16 cellular contexts compared by ENCODE assay signal in genomic region chr5:112546946-112547647, GRCh38.
DNase-seq lines count a peak whose midpoint lies in the region; ATAC-seq, FAIRE-seq and TF ChIP-seq lines count a peak whose summit lies in the region.
"Had no signal": no experiment of that assay in that cellular context is flagged by ENCODE, and none has a peak within 500 bp of the region (broad histone marks: within the 10 kb centered on the region; RNA-seq: fewer than 3 reads in every experiment).

No MANE protein-coding gene starts in this region.

- FAIRE-seq in K562 (lab: Jason Lieb, UNC): peak; percentile 37

- H3K79me2 ChIP-seq in K562 (ENCODE audit: control insufficient read depth, insufficient read depth, low read length): no peaks in the 10 kb centered on the region

- ATAC-seq in K562 (no peak), HG02973 (IDR thresholded peaks at IDR 0.05; ENCODE audit: unreplicated experiment) (no peak)
- ATAC-seq in stimulated activated naive CD8-positive, alpha-beta T cell treated with anti-CD3 and anti-CD28 coated beads, Interleukin-15, amount 100 ng/mL, for 72 hours: no peak
- ATAC-seq: Panc1 had no signal

- H3K4me1 ChIP-seq in CD8-positive, alpha-beta memory T cell (ENCODE audit: insufficient read depth, low read length): no peaks in the 10 kb centered on the region
- peaks cover 16 to 37% of the 10 kb centered on the region in 2 experiments for H3K4me1 ChIP-seq in K562 (replicated peaks in 1 of 2; ENCODE audit: control insufficient read depth in 2 of 2, insufficient read depth in 2 of 2, low read length in 2 of 2)

- peaks cover 0 to 4% (median 0%) of the 10 kb centered on the region in 3 donors for H3K4me1 Mint-ChIP-seq in CD8-positive, alpha-beta memory T cell
- no peaks in the 10 kb centered on the region for H3K4me1 Mint-ChIP-seq in stimulated activated naive CD8-positive, alpha-beta T cell treated with anti-CD3 and anti-CD28 coated beads, Interleukin-15, amount 100 ng/mL, for 72 hours
- H3K4me1 Mint-ChIP-seq: H9 had no signal

- POLR2A ChIA-PET in CD8-positive, alpha-beta memory T cell (lab: Charles Lee): no interaction called here
- POLR2A ChIA-PET in K562 (lab: Yijun Ruan, JAX): interaction anchor here (0.6 to 1.7 kb wide), 9 partner anchors 12 to 386 kb away, joined by 3 to 5 read pairs (median 3); no protein-coding TSS in a partner anchor

- H3K9me3 ChIP-seq in CD8-positive, alpha-beta memory T cell (ENCODE audit: low read length): no peaks in the 10 kb centered on the region
- H3K9me3 ChIP-seq in K562 (replicated peaks; ENCODE audit: control insufficient read depth, insufficient read depth, low read depth, low read length): no peaks in the 10 kb centered on the region

- CTCF ChIA-PET in CD8-positive, alpha-beta memory T cell (lab: Charles Lee): interaction anchor here (1.8 to 2.0 kb wide), 2 partner anchors 8 to 211 kb away, joined by 7 to 9 read pairs; no protein-coding TSS in a partner anchor
- CTCF ChIA-PET in K562 (lab: Yijun Ruan, JAX; ENCODE audit: low intra/inter-chr PET ratio): no interaction called here

- H3K4me2 ChIP-seq in K562 (ENCODE audit: insufficient read depth, low read length): peak overlapping the region; percentile 6; the same call in 1 of the 2 replicates

- no peaks in the 10 kb centered on the region for H3K36me3 ChIP-seq in CD8-positive, alpha-beta memory T cell (ENCODE audit: insufficient read depth, low read length)
- no peaks in the 10 kb centered on the region for H3K36me3 ChIP-seq in K562 (ENCODE audit: control insufficient read depth, insufficient read depth, low read length)

- no peaks in the 10 kb centered on the region for H3K36me3 Mint-ChIP-seq in CD8-positive, alpha-beta memory T cell
- H3K36me3 Mint-ChIP-seq: CD4-positive, alpha-beta memory T cell had no signal

- WGBS in K562 (ENCODE audit: insufficient coverage, low coverage, missing lambda C conversion rate): 65% methylated on average over 5 of the region's 5 CpGs

- H3K9me1 ChIP-seq in K562 (ENCODE audit: control insufficient read depth, insufficient read depth, low read length): no peaks in the 10 kb centered on the region

- peak overlapping the region; percentile 64 for H3K27ac ChIP-seq in CD8-positive, alpha-beta memory T cell (ENCODE audit: low read depth, low read length)
- peak overlapping the region; percentile 86 for H3K27ac ChIP-seq in K562 (ENCODE audit: extremely low read depth, low read depth, low read length)

- H3K27me3 Mint-ChIP-seq in CD8-positive, alpha-beta memory T cell: peaks cover 7 to 21% of the 10 kb centered on the region in 2 donors
- H3K27me3 Mint-ChIP-seq in stimulated activated naive CD8-positive, alpha-beta T cell treated with anti-CD3 and anti-CD28 coated beads, Interleukin-15, amount 100 ng/mL, for 72 hours: peaks cover 25% of the 10 kb centered on the region
- H3K27me3 Mint-ChIP-seq: B cell, IgD-negative memory B cell had no signal

- TF ChIP-seq EP300 in K562 (IDR thresholded peaks at IDR 0.05; ENCODE audit: low read length): no peak

- no peaks in the 10 kb centered on the region for H4K20me1 ChIP-seq in K562 (replicated peaks; ENCODE audit: control insufficient read depth, insufficient read depth, low read length)

- H3K4me3 Mint-ChIP-seq in CD8-positive, alpha-beta memory T cell: no peak overlapping the region
- no peak overlapping the region for H3K4me3 Mint-ChIP-seq in stimulated activated naive CD8-positive, alpha-beta T cell treated with anti-CD3 and anti-CD28 coated beads, Interleukin-15, amount 100 ng/mL, for 72 hours
- H3K4me3 Mint-ChIP-seq: B cell; CD4-positive, alpha-beta memory T cell; H9; IgD-negative memory B cell had no signal

- no peak for TF ChIP-seq CTCF in K562 (IDR thresholded peaks at IDR 0.05 in 2 of 3, conservative IDR thresholded peaks at IDR 0.05 in 1 of 3; ENCODE audit: insufficient read depth in 2 of 3, low read depth in 1 of 3, low read length in 3 of 3)

- no peak for TF ChIP-seq POLR2A in K562 (conservative IDR thresholded peaks at IDR 0.05)

- no peak overlapping the region for H3K4me3 ChIP-seq in CD8-positive, alpha-beta memory T cell (ENCODE audit: low read length)
- H3K4me3 ChIP-seq in K562: no peak overlapping the region

- no TSS peak for BruUV-seq in K562 (replicated peaks; lab: Mats Ljungman, UMichigan)

- in situ Hi-C loops in K562 (cut with MboI): no loop called here

- H3K9me3 Mint-ChIP-seq in CD8-positive, alpha-beta memory T cell: no peaks in the 10 kb centered on the region
- H3K9me3 Mint-ChIP-seq in stimulated activated naive CD8-positive, alpha-beta T cell treated with anti-CD3 and anti-CD28 coated beads, Interleukin-15, amount 100 ng/mL, for 72 hours: no peaks in the 10 kb centered on the region
- H3K9me3 Mint-ChIP-seq: CD4-positive, alpha-beta memory T cell had no signal

- peak overlapping the region in 1 of 2 experiments; percentile 47; a peak in 1 of 4 replicates for H3K9ac ChIP-seq in K562 (ENCODE audit: insufficient read depth in 1 of 2, low read depth in 2 of 2, low read length in 2 of 2)

- intact Hi-C loops in K562 (cut with micrococcal nuclease): loop anchor here (5.0 to 10.0 kb wide), 2 partner anchors 52 to 195 kb away; no protein-coding TSS in a partner anchor

- no peak for DNase-seq in CD8-positive, alpha-beta memory T cell
- DNase-seq in M059J (ENCODE audit: low read depth) (peak; percentile 5), K562 (ENCODE audit: extremely low read depth in 1 of 4, low spot score in 3 of 4) (peak in 1 of 4 experiments; percentile 14), myocyte (ENCODE audit: low read depth) (peak; percentile 94), AG08396 (ENCODE audit: low spot score) (no peak)
- DNase-seq in stimulated activated naive CD8-positive, alpha-beta T cell treated with anti-CD3 and anti-CD28 coated beads, Interleukin-15, amount 100 ng/mL, for 72 hours: no peak
- DNase-seq: ACHN; CD4-positive, alpha-beta memory T cell; H9; NCI-H1436; NCI-H2227 treated with DMSO at 0.1 percent for 48 hours; SIG-M5 had no signal

- H2AFZ ChIP-seq in K562 (ENCODE audit: low read depth, low read length): 0 out of 2 replicates have a peak overlapping the region, but pooled peaks have one; percentile 2

- TF ChIP-seq RAD21 in K562 (CRISPR knock-in tag; conservative IDR thresholded peaks at IDR 0.05 in 1 of 2, IDR thresholded peaks at IDR 0.05 in 1 of 2): no peak

- no peak overlapping the region for H3K27ac Mint-ChIP-seq in CD8-positive, alpha-beta memory T cell
- no peak overlapping the region for H3K27ac Mint-ChIP-seq in stimulated activated naive CD8-positive, alpha-beta T cell treated with anti-CD3 and anti-CD28 coated beads, Interleukin-15, amount 100 ng/mL, for 72 hours
- H3K27ac Mint-ChIP-seq: B cell; CD4-positive, alpha-beta memory T cell; H9 had no signal

- H3K27me3 ChIP-seq in CD8-positive, alpha-beta memory T cell (ENCODE audit: insufficient read depth, low read length, poor library complexity, severe bottlenecking): no peaks in the 10 kb centered on the region
- H3K27me3 ChIP-seq in K562 (ENCODE audit: control insufficient read depth in 2 of 2, insufficient read depth in 2 of 2, low read length in 2 of 2): no peaks in the 10 kb centered on the region

TF ChIP-seq in K562, 482 proteins besides CTCF, POLR2A, EP300 and RAD21:
- no peak for TF ChIP-seq PCBP2 (IDR thresholded peaks at IDR 0.05; ENCODE audit: low read depth, low read length, poor library complexity, severe bottlenecking)
- 0 out of 2 replicates have a peak, but pooled peaks have one; percentile 47 for TF ChIP-seq ZNF395 (CRISPR knock-in tag; IDR thresholded peaks at IDR 0.05)
- no peak for TF ChIP-seq NEUROD1 (IDR thresholded peaks at IDR 0.05; ENCODE audit: borderline replicate concordance, low read depth, low read length, partially characterized antibody)
- TF ChIP-seq RBBP5 (IDR thresholded peaks at IDR 0.05; ENCODE audit: borderline replicate concordance, insufficient read depth, low read length, poor library complexity, severe bottlenecking): peak; percentile 7
- peak; percentile 40; the same call in 1 of the 2 replicates for TF ChIP-seq CBFA2T3 (IDR thresholded peaks at IDR 0.05)

Comparison
In these comparisons a context has a peak if more than half of its experiments do, and no peak if none do; other contexts are left out.
1. DNase-seq: peak in M059J (single experiment) and myocyte (single experiment); none in CD8-positive, alpha-beta memory T cell (0 of 5), AG08396 (single experiment) and stimulated activated naive CD8-positive, alpha-beta T cell treated with anti-CD3 and anti-CD28 coated beads, Interleukin-15, amount 100 ng/mL, for 72 hours (0 of 2).